20 cellular contexts compared by ENCODE assay signal in the genomic region with DNA sequence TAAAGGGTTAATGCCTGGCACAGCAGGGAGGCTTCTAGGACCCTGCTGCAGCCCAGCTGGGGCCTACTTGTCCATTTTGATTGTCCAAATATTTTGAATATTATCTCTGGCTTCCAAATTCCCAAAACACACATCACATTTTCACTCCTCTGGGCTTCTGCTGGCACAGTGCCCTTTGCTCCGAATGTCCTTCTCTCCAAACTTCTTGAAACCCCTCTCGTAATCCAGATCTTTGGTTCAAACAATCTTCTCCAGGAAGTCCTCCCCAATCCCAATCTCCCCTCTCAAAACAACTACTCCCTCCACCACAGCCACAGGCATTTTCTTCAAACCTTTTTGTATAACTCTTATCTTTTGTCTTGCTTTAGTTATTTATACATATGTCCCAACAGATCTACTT.
A peak's percentile ranks its signal among the peaks of the same experiment; 100 is the strongest.
DNase-seq lines count a peak whose midpoint lies in the region; ATAC-seq and TF ChIP-seq lines count a peak whose summit lies in the region.
"Had no signal": no experiment of that assay in that cellular context is flagged by ENCODE, and none has a peak within 500 bp of the region (broad histone marks: within the 10 kb centered on the region; RNA-seq: fewer than 3 reads in every experiment).

No MANE protein-coding gene starts in this region.

- H3K27me3 ChIP-seq in SK-N-SH (ENCODE audit: insufficient read depth) (no peaks in the 10 kb centered on the region), thyroid gland (no peaks in the 10 kb centered on the region)

- H3K4me1 Mint-ChIP-seq in brain = peaks cover 68% of the 10 kb centered on the region
- H3K4me1 Mint-ChIP-seq: B cell; CD4-positive, CD25-positive, alpha-beta regulatory T cell had no signal

- H3K9me3 ChIP-seq in SK-N-SH (no peaks in the 10 kb centered on the region), thyroid gland (no peaks in the 10 kb centered on the region)

- H3K27ac Mint-ChIP-seq in brain = peak overlapping the region in 3 of 5 experiments; percentile 1 to 84 (median 82)
- H3K27ac Mint-ChIP-seq: B cell; CD4-positive, CD25-positive, alpha-beta regulatory T cell had no signal

- TF ChIP-seq RAD21 in SK-N-SH (IDR thresholded peaks at IDR 0.05; ENCODE audit: low read length) = no peak

- H3K79me2 ChIP-seq in SK-N-SH (ENCODE audit: insufficient read depth) = no peaks in the 10 kb centered on the region

- H3K4me3 Mint-ChIP-seq in brain = peak overlapping the region in 1 of 5 experiments; percentile 12
- H3K4me3 Mint-ChIP-seq: B cell; CD4-positive, CD25-positive, alpha-beta regulatory T cell had no signal

- peaks cover 0 to 4% (median 0%) of the 10 kb centered on the region in 5 experiments for H3K9me3 Mint-ChIP-seq in brain

- no peak overlapping the region for H3K4me2 ChIP-seq in SK-N-SH

- H3K9ac ChIP-seq in SK-N-SH = no peak overlapping the region

- H3K27me3 Mint-ChIP-seq in brain = peaks cover 4% of the 10 kb centered on the region

- H2AFZ ChIP-seq in SK-N-SH (ENCODE audit: low read depth) = peak overlapping the region; percentile 29; the same call in 1 of the 2 replicates

- TF ChIP-seq CTCF in SK-N-SH (IDR thresholded peaks at IDR 0.05) (no peak), brain (conservative IDR thresholded peaks at IDR 0.05) (no peak), thyroid gland (IDR thresholded peaks at IDR 0.05) (no peak)

- 74% methylated on average over 2 of the region's 2 CpGs for WGBS in SK-N-SH (ENCODE audit: low lambda C conversion rate)
- 36 to 44% methylated on average over 2 of the region's 2 CpGs for WGBS in thyroid gland, 2 donors

- H3K27ac ChIP-seq in SK-N-SH (ENCODE audit: low read depth in 2 of 2, low read length in 1 of 2) (no peak overlapping the region), thyroid gland (peak overlapping the region in 2 of 3 donors; percentile 58 to 99)
- H3K27ac ChIP-seq: 22Rv1 had no signal

- DNase-seq in SK-N-SH (no peak), hepatic stellate cell (ENCODE audit: low spot score) (peak; percentile 17), thyroid gland (no peak), NCI-H2107 (lab: John Stamatoyannopoulos, UW) (no peak)
- DNase-seq: CD4-positive, CD25-positive, alpha-beta regulatory T cell; COR-L47; DMS153; GOT3; KBM-7; NCI-H1105; NCI-H2227 treated with DMSO at 0.1 percent for 48 hours; SHP77 had no signal

- no peaks in the 10 kb centered on the region for H3K9me2 ChIP-seq in SK-N-SH

- H3K36me3 ChIP-seq in SK-N-SH (replicated peaks in 1 of 2; ENCODE audit: control insufficient read depth in 1 of 2, insufficient read depth in 2 of 2, low read length in 1 of 2) (no peaks in the 10 kb centered on the region), thyroid gland (no peaks in the 10 kb centered on the region)

- H3F3A ChIP-seq in SK-N-SH (replicated peaks; ENCODE audit: insufficient read depth) = peaks cover 6% of the 10 kb centered on the region

- TF ChIP-seq POLR2A in thyroid gland (IDR thresholded peaks at IDR 0.05) = no peak

- no peak for TF ChIP-seq EP300 in SK-N-SH (IDR thresholded peaks at IDR 0.05; ENCODE audit: borderline replicate concordance in 1 of 2, low read depth in 1 of 2, low read length in 1 of 2)

- H3K4me1 ChIP-seq in SK-N-SH (ENCODE audit: control insufficient read depth in 1 of 2, insufficient read depth in 2 of 2, low read depth in 1 of 2, low read length in 1 of 2) (peaks cover 0 to 24% of the 10 kb centered on the region in 2 experiments; a peak in 1 of 4 replicates), thyroid gland (peaks cover 30 to 44% of the 10 kb centered on the region in 2 donors)

- H4K20me1 ChIP-seq in SK-N-SH (ENCODE audit: insufficient read depth) = no peaks in the 10 kb centered on the region

- intact Hi-C loops in thyroid gland (cut with DNase I) = no loop called here

- H3K4me3 ChIP-seq in SK-N-SH (ENCODE audit: low read depth in 2 of 2, low read length in 1 of 2) = no peak overlapping the region
- H3K4me3 ChIP-seq in thyroid gland (replicated peaks in 1 of 3) = no peak overlapping the region
- H3K4me3 ChIP-seq: GM12878 had no signal

- POLR2A ChIA-PET in SK-N-SH (lab: Yijun Ruan, JAX) = no interaction called here

- CTCF ChIA-PET in SK-N-SH (lab: Yijun Ruan, JAX) = interaction anchor here (1.2 kb wide), 1 partner anchor 85 kb away, joined by 3 read pairs; no protein-coding TSS in a partner anchor

- H3K36me3 Mint-ChIP-seq in brain = no peaks in the 10 kb centered on the region
- H3K36me3 Mint-ChIP-seq: CD4-positive, CD25-positive, alpha-beta regulatory T cell had no signal

- ATAC-seq in SK-N-SH treated with all-trans-retinoic acid at 6 μM for 48 hours (no peak), HG03457 (IDR thresholded peaks at IDR 0.05; ENCODE audit: unreplicated experiment) (no peak), HG03342 (IDR thresholded peaks at IDR 0.05; ENCODE audit: unreplicated experiment) (no peak)
- ATAC-seq: HCT116 had no signal

TF ChIP-seq in SK-N-SH, 30 proteins besides CTCF, POLR2A, EP300 and RAD21:
- TF ChIP-seq, protein P1, sequence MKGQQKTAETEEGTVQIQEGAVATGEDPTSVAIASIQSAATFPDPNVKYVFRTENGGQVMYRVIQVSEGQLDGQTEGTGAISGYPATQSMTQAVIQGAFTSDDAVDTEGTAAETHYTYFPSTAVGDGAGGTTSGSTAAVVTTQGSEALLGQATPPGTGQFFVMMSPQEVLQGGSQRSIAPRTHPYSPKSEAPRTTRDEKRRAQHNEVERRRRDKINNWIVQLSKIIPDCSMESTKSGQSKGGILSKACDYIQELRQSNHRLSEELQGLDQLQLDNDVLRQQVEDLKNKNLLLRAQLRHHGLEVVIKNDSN (IDR thresholded peaks at IDR 0.05; ENCODE audit: borderline replicate concordance, low read depth) = no peak
- no peak for TF ChIP-seq FOXJ3 (CRISPR knock-in tag; IDR thresholded peaks at IDR 0.05)
- no peak for TF ChIP-seq GATA2 (CRISPR knock-in tag; IDR thresholded peaks at IDR 0.05)
- TF ChIP-seq TEAD4 (IDR thresholded peaks at IDR 0.05; ENCODE audit: borderline replicate concordance, insufficient read depth) = no peak
- no peak for TF ChIP-seq RFX5 (IDR thresholded peaks at IDR 0.05; ENCODE audit: low read length)
- no peak for TF ChIP-seq MEF2A (IDR thresholded peaks at IDR 0.05; ENCODE audit: borderline replicate concordance, low read depth)
- TF ChIP-seq JUND (IDR thresholded peaks at IDR 0.05) = no peak
- no peak for TF ChIP-seq SIN3A (IDR thresholded peaks at IDR 0.05; ENCODE audit: borderline replicate concordance, low read depth, low read length)
- TF ChIP-seq TCF12 (IDR thresholded peaks at IDR 0.05) = no peak
- TF ChIP-seq CHD2 (IDR thresholded peaks at IDR 0.05; ENCODE audit: low read length, partially characterized antibody) = no peak
- no peak for TF ChIP-seq EZH2phosphoT487 (IDR thresholded peaks at IDR 0.05; ENCODE audit: borderline replicate concordance, low read depth)
- TF ChIP-seq RCOR1 (IDR thresholded peaks at IDR 0.05; ENCODE audit: low read length) = no peak
- TF ChIP-seq NFIC (IDR thresholded peaks at IDR 0.05; ENCODE audit: borderline replicate concordance) = no peak
- no peak for TF ChIP-seq MXI1 (IDR thresholded peaks at IDR 0.05; ENCODE audit: low read depth, low read length)
- TF ChIP-seq NRF1 (IDR thresholded peaks at IDR 0.05; ENCODE audit: low read depth, low read length) = no peak
- no peak for TF ChIP-seq SMC3 (IDR thresholded peaks at IDR 0.05; ENCODE audit: low read depth, low read length)

TF ChIP-seq in SK-N-SH treated with all-trans-retinoic acid at 6 μM for 48 hours, 23 proteins besides CTCF, POLR2A, EP300 and RAD21:
- TF ChIP-seq SNAI2 (CRISPR knock-in tag; IDR thresholded peaks at IDR 0.05) (no peak), ZNF70 (CRISPR knock-in tag; IDR thresholded peaks at IDR 0.05) (no peak), ZFP3 (CRISPR knock-in tag; IDR thresholded peaks at IDR 0.05) (no peak), ZC3H10 (CRISPR knock-in tag; IDR thresholded peaks at IDR 0.05) (no peak), TCF4 (CRISPR knock-in tag; IDR thresholded peaks at IDR 0.05; ENCODE audit: borderline replicate concordance) (no peak), PATZ1 (CRISPR knock-in tag; IDR thresholded peaks at IDR 0.05; ENCODE audit: borderline replicate concordance) (no peak), ZFP30 (CRISPR knock-in tag; IDR thresholded peaks at IDR 0.05) (no peak), ZNF8 (CRISPR knock-in tag; IDR thresholded peaks at IDR 0.05) (no peak), OSR1 (CRISPR knock-in tag; IDR thresholded peaks at IDR 0.05) (no peak), TOX (CRISPR knock-in tag; IDR thresholded peaks at IDR 0.05; ENCODE audit: borderline replicate concordance) (no peak), GLIS3 (CRISPR knock-in tag; IDR thresholded peaks at IDR 0.05) (no peak)

Comparison
In these comparisons a context has a peak if more than half of its experiments do, and no peak if none do; other contexts are left out.
1. H3K27ac ChIP-seq: peak in thyroid gland (2 of 3); none in SK-N-SH (0 of 2).